Comparison of ENCODE assay signal across 12 cellular contexts in genomic region chrX:38347136-38347535, GRCh38. TPM values are rescaled to one million over a fixed set of nuclear protein-coding genes. Genes with fewer than 3 reads are reported as not detected.
DNase-seq lines count a peak whose midpoint lies in the region; ATAC-seq lines count a peak whose summit lies in the region.
"Had no signal": no experiment of that assay in that cellular context is flagged by ENCODE, and none has a peak within 500 bp of the region (broad histone marks: within the 10 kb centered on the region; RNA-seq: fewer than 3 reads in every experiment).

No MANE protein-coding gene starts in this region.

- no peak overlapping the region for H3K4me3 Mint-ChIP-seq in activated T-cell treated with anti-CD3 and anti-CD28 coated beads, Interleukin-2, amount 50 U/mL, for 72 hours
- H3K4me3 Mint-ChIP-seq: central memory CD8-positive, alpha-beta T cell had no signal

- H3K27me3 Mint-ChIP-seq in activated T-cell treated with anti-CD3 and anti-CD28 coated beads, Interleukin-2, amount 50 U/mL, for 72 hours (ENCODE audit: low read depth), result peaks cover 42% of the 10 kb centered on the region

- ATAC-seq in activated T-cell treated with anti-CD3 and anti-CD28 coated beads, Interleukin-2, amount 50 U/mL, for 72 hours (replicated peaks in 1 of 2), result peak; percentile 59 to 76
- ATAC-seq in stimulated activated naive CD8-positive, alpha-beta T cell treated with anti-CD3 and anti-CD28 coated beads, Interleukin-15, Interleukin-2, amounts not matched to agents 100 U/mL and 50 U/mL, for 24 hours, result peak; percentile 46

- no peak for DNase-seq in activated T-cell treated with anti-CD3 and anti-CD28 coated beads, Interleukin-2, amount 50 U/mL, for 72 hours
- no peak for DNase-seq in activated T-cell treated with anti-CD3 and anti-CD28 coated beads for 4 hours
- DNase-seq in LHCN-M2 (ENCODE audit: low read depth), result peak; percentile 77
- peak; percentile 56 for DNase-seq in fibroblast of peridontal ligament (ENCODE audit: extremely low read depth)
- no peak for DNase-seq in stimulated activated naive CD8-positive, alpha-beta T cell treated with anti-CD3 and anti-CD28 coated beads, Interleukin-15, Interleukin-2, amounts not matched to agents 100 U/mL and 50 U/mL, for 24 hours
- no peak for DNase-seq in NCI-H2171 (lab: John Stamatoyannopoulos, UW)
- no peak for DNase-seq in cerebellum (ENCODE audit: low spot score)
- no peak for DNase-seq in HuH-7.5 (ENCODE audit: low spot score)
- DNase-seq: uterus had no signal

- no peaks in the 10 kb centered on the region for H3K9me3 Mint-ChIP-seq in activated T-cell treated with anti-CD3 and anti-CD28 coated beads, Interleukin-2, amount 50 U/mL, for 72 hours
- H3K9me3 Mint-ChIP-seq: central memory CD8-positive, alpha-beta T cell had no signal

- H3K36me3 Mint-ChIP-seq in activated T-cell treated with anti-CD3 and anti-CD28 coated beads, Interleukin-2, amount 50 U/mL, for 72 hours (ENCODE audit: insufficient read depth in 2 of 2), result no peaks in the 10 kb centered on the region

- no peak overlapping the region for H3K27ac Mint-ChIP-seq in activated T-cell treated with anti-CD3 and anti-CD28 coated beads, Interleukin-2, amount 50 U/mL, for 72 hours

- peaks cover 5% of the 10 kb centered on the region for H3K4me1 Mint-ChIP-seq in activated T-cell treated with anti-CD3 and anti-CD28 coated beads, Interleukin-2, amount 50 U/mL, for 72 hours (ENCODE audit: low read depth)
- H3K4me1 Mint-ChIP-seq: central memory CD8-positive, alpha-beta T cell had no signal

RNA-seq across cellular contexts. Expression of gene OTC, which starts 5.3 kb away (rescaled TPM):
- total RNA-seq in activated T-cell treated with anti-CD3 and anti-CD28 coated beads, Interleukin-2, amount 50 U/mL, for 72 hours, result not detected
- total RNA-seq in LHCN-M2 (2014; rRNA removed), result not detected in 2 replicates
- polyA plus RNA-seq in LHCN-M2 (2012), result not detected
- total RNA-seq in cerebellum, result not detected
- total RNA-seq: SJSA1 had no signal
- polyA plus RNA-seq: AG04450 had no signal

RNA-seq across cellular contexts. Expression of gene RPGR, which starts 19.8 kb away (rescaled TPM):
- total RNA-seq in activated T-cell treated with anti-CD3 and anti-CD28 coated beads, Interleukin-2, amount 50 U/mL, for 72 hours, result 1 to 10 TPM; 8.6 to 8.7 TPM
- total RNA-seq in LHCN-M2 (2014; rRNA removed) (16.7 and 19.1 TPM in 2 replicates), cerebellum (17.7 TPM)
- 1.2 TPM for polyA plus RNA-seq in LHCN-M2 (2012)

Comparison
In these comparisons a context has a peak if more than half of its experiments do, and no peak if none do; other contexts are left out.
1. DNase-seq: peak in LHCN-M2 (single experiment) and fibroblast of peridontal ligament (single experiment); none in activated T-cell treated with anti-CD3 and anti-CD28 coated beads, Interleukin-2, amount 50 U/mL, for 72 hours (0 of 2), activated T-cell treated with anti-CD3 and anti-CD28 coated beads for 4 hours (single experiment), stimulated activated naive CD8-positive, alpha-beta T cell treated with anti-CD3 and anti-CD28 coated beads, Interleukin-15, Interleukin-2, amounts not matched to agents 100 U/mL and 50 U/mL, for 24 hours (single experiment), NCI-H2171 (single experiment), cerebellum (single experiment) and HuH-7.5 (single experiment).